Comparison of ENCODE assay signal across 8 cellular contexts in the genomic region with DNA sequence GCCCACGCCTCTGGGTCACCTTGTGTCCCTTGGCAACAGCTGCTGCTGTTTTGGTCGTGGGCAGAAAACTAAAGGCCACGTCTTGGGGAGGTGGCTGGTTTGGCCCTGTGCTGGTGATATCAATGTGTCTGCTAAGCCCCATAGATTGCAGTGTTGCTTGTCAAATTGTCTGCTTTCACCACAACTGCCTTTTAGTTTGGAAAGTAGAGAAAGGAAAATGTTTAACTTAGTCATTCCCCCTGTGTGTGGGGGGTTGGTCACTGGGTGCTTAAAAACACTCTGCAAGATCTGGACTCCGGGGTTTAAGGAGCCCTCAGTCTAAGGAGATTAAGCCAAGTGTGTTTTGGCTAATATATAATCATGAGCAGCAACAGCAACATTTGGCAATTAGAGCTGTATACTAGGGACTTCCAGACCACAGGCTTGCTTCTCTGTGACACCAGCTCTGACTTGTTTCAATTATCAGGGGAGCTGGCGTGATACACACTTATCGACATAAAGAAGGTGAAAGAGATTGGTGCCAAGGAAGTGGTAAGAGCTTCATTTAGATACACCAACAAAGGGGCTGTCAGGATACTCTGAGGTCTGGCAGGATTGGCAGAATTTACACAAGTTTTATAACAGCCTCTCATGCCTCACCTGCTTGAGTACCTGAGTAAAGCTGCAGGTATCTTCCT. TPM values are rescaled to one million over a fixed set of nuclear protein-coding genes. Genes with fewer than 3 reads are reported as not detected.
DNase-seq lines count a peak whose midpoint lies in the region; FAIRE-seq and TF ChIP-seq lines count a peak whose summit lies in the region.

No MANE protein-coding gene starts in this region.

- H3K9me3 ChIP-seq in hepatocyte (ENCODE audit: low read depth) (no peaks in the 10 kb centered on the region), suprapubic skin (no peaks in the 10 kb centered on the region)

- H3K36me3 ChIP-seq in hepatocyte (replicated peaks; ENCODE audit: insufficient read depth, low read depth), result no peaks in the 10 kb centered on the region
- H3K36me3 ChIP-seq in suprapubic skin, result no peaks in the 10 kb centered on the region

- peak overlapping the region; percentile 93 for H3K27ac Mint-ChIP-seq in activated CD4-positive, alpha-beta T cell treated with anti-CD3 and anti-CD28 coated beads, Interleukin-2, amount 10 ng/mL, durations not matched to agents 24 days and 14 days

- H3K27me3 ChIP-seq in hepatocyte (no peaks in the 10 kb centered on the region), suprapubic skin (no peaks in the 10 kb centered on the region)

- peak overlapping the region; percentile 97 for H3K27ac ChIP-seq in hepatocyte
- peak overlapping the region; percentile 75 for H3K27ac ChIP-seq in suprapubic skin

- peaks cover 5% of the 10 kb centered on the region for H3K27me3 Mint-ChIP-seq in activated CD4-positive, alpha-beta T cell treated with anti-CD3 and anti-CD28 coated beads, Interleukin-2, amount 10 ng/mL, durations not matched to agents 24 days and 14 days

- H3K9me3 Mint-ChIP-seq in activated CD4-positive, alpha-beta T cell treated with anti-CD3 and anti-CD28 coated beads, Interleukin-2, amount 10 ng/mL, durations not matched to agents 24 days and 14 days, result peaks cover 3% of the 10 kb centered on the region

- FAIRE-seq in GM12892 (lab: Jason Lieb, UNC), result no peak

- TF ChIP-seq EP300 in suprapubic skin (IDR thresholded peaks at IDR 0.05), result no peak

- H3K4me3 ChIP-seq in hepatocyte, result no peak overlapping the region
- peak overlapping the region; percentile 88 for H3K4me3 ChIP-seq in suprapubic skin

- peak overlapping the region; percentile 84 for H3K4me2 ChIP-seq in hepatocyte

- WGBS in hepatocyte (ENCODE audit: low lambda C conversion rate, missing lambda C conversion rate), result 46% methylated on average over 6 of the region's 6 CpGs
- WGBS in suprapubic skin, result 38% methylated on average over 6 of the region's 6 CpGs

- H4K20me1 ChIP-seq in hepatocyte (ENCODE audit: insufficient read depth, poor library complexity, severe bottlenecking), result peaks cover 66% of the 10 kb centered on the region

- H3K79me2 ChIP-seq in hepatocyte, result peaks cover 79% of the 10 kb centered on the region

- TF ChIP-seq CTCF in hepatocyte (IDR thresholded peaks at IDR 0.05; ENCODE audit: poor library complexity) (no peak), suprapubic skin (IDR thresholded peaks at IDR 0.05) (no peak)

- DNase-seq in activated CD4-positive, alpha-beta T cell treated with anti-CD3 and anti-CD28 coated beads, Interleukin-2, amount 10 ng/mL, durations not matched to agents 24 days and 14 days, result peak; percentile 71
- no peak for DNase-seq in activated CD4-positive, alpha-beta T cell treated with anti-CD3 and anti-CD28 coated beads for 1 hour
- DNase-seq in activated T-cell treated with anti-CD3 and anti-CD28 coated beads, Interleukin-2, amount 50 U/mL, for 48 hours, result peak; percentile 40 to 43
- DNase-seq in hepatocyte (ENCODE audit: low spot score), result no peak
- no peak for DNase-seq in suprapubic skin (ENCODE audit: low spot score in 2 of 2)
- no peak for DNase-seq in SHP77 (lab: John Stamatoyannopoulos, UW)
- DNase-seq in GM12892 (ENCODE audit: insufficient read length), result no peak
- DNase-seq in stimulated activated CD4-positive, alpha-beta T cell treated with anti-CD3 and anti-CD28 coated beads, Interleukin-4, amount 100 ng/mL, for 1 hour, result no peak

- H3K4me1 Mint-ChIP-seq in activated CD4-positive, alpha-beta T cell treated with anti-CD3 and anti-CD28 coated beads, Interleukin-2, amount 10 ng/mL, durations not matched to agents 24 days and 14 days, result peaks cover 62% of the 10 kb centered on the region

- H3K36me3 Mint-ChIP-seq in activated CD4-positive, alpha-beta T cell treated with anti-CD3 and anti-CD28 coated beads, Interleukin-2, amount 10 ng/mL, durations not matched to agents 24 days and 14 days (ENCODE audit: low read depth), result peaks cover 46% of the 10 kb centered on the region

- intact Hi-C loops in activated CD4-positive, alpha-beta T cell treated with anti-CD3 and anti-CD28 coated beads, Interleukin-2, amount 10 ng/mL, durations not matched to agents 24 days and 14 days (cut with micrococcal nuclease), result loop anchor here (1.0 to 5.0 kb wide), 9 partner anchors 12 to 183 kb away; a partner anchor contains a TSS

- no peaks in the 10 kb centered on the region for H3K9me2 ChIP-seq in hepatocyte (replicated peaks; ENCODE audit: insufficient read depth)

- H2AFZ ChIP-seq in hepatocyte, result no peak overlapping the region

- TF ChIP-seq POLR2A in suprapubic skin (IDR thresholded peaks at IDR 0.05), result no peak
- TF ChIP-seq POLR2A in GM12892 (IDR thresholded peaks at IDR 0.05; ENCODE audit: low read depth, low read length), result no peak

- H3K4me1 ChIP-seq in hepatocyte (ENCODE audit: insufficient read depth) (peaks cover 50% of the 10 kb centered on the region), suprapubic skin (peaks cover 59% of the 10 kb centered on the region)

- peak overlapping the region; percentile 92 for H3K4me3 Mint-ChIP-seq in activated CD4-positive, alpha-beta T cell treated with anti-CD3 and anti-CD28 coated beads, Interleukin-2, amount 10 ng/mL, durations not matched to agents 24 days and 14 days

RNA-seq across cellular contexts. Expression of a gene that starts 3.5 kb away (rescaled TPM):
- 59.9 and 61.6 TPM in 2 replicates for total RNA-seq in activated CD4-positive, alpha-beta T cell treated with anti-CD3 and anti-CD28 coated beads, Interleukin-2, amount 10 ng/mL, durations not matched to agents 24 days and 14 days
- total RNA-seq in hepatocyte (24.6 and 32.2 TPM in 2 replicates), suprapubic skin (10 to 100 TPM; 41.9 to 94.9 (median 56.1) TPM)
- polyA plus RNA-seq in hepatocyte, result 24.7 and 26.5 TPM in 2 replicates
- 20.6 TPM for polyA plus RNA-seq in GM12892 (2012; ENCODE audit: missing spikeins)

Comparison
In these comparisons a context has a peak if more than half of its experiments do, and no peak if none do; other contexts are left out.
1. DNase-seq: peak in activated CD4-positive, alpha-beta T cell treated with anti-CD3 and anti-CD28 coated beads, Interleukin-2, amount 10 ng/mL, durations not matched to agents 24 days and 14 days (single experiment) and activated T-cell treated with anti-CD3 and anti-CD28 coated beads, Interleukin-2, amount 50 U/mL, for 48 hours (2 of 2); none in activated CD4-positive, alpha-beta T cell treated with anti-CD3 and anti-CD28 coated beads for 1 hour (single experiment), hepatocyte (single experiment), suprapubic skin (0 of 2), SHP77 (0 of 2), GM12892 (single experiment) and stimulated activated CD4-positive, alpha-beta T cell treated with anti-CD3 and anti-CD28 coated beads, Interleukin-4, amount 100 ng/mL, for 1 hour (single experiment).